ENCODE assay signal across 17 cellular contexts in genomic region chr3:123272547-123272946, GRCh38.
DNase-seq lines count a peak whose midpoint lies in the region; ATAC-seq, FAIRE-seq and TF ChIP-seq lines count a peak whose summit lies in the region.
"Had no signal": no experiment of that assay in that cellular context is flagged by ENCODE, and none has a peak within 500 bp of the region (broad histone marks: within the 10 kb centered on the region; RNA-seq: fewer than 3 reads in every experiment).

No MANE protein-coding gene starts in this region.

- peaks cover 11% of the 10 kb centered on the region for H3K36me3 Mint-ChIP-seq in activated CD4-positive, alpha-beta T cell treated with anti-CD3 and anti-CD28 coated beads for 36 hours (ENCODE audit: low read depth)

- H3K4me3 Mint-ChIP-seq in activated CD4-positive, alpha-beta T cell treated with anti-CD3 and anti-CD28 coated beads for 36 hours = no peak overlapping the region
- H3K4me3 Mint-ChIP-seq: activated naive CD8-positive, alpha-beta T cell had no signal

- H3K4me1 ChIP-seq in keratinocyte (ENCODE audit: control insufficient read depth, extremely low read depth, insufficient read depth, low read length) = peaks cover 14% of the 10 kb centered on the region
- H3K4me1 ChIP-seq: sigmoid colon had no signal

- no peak overlapping the region for H2AFZ ChIP-seq in keratinocyte (ENCODE audit: control insufficient read depth, low read length)

- in situ Hi-C loops in ACHN (cut with HindIII; ENCODE audit: low pct_ligation_motif_present, low pct_unique_long_range_greater_than_20kb, low sequenced_read_pairs) = no loop called here

- H3K27ac ChIP-seq in keratinocyte (ENCODE audit: control insufficient read depth, insufficient read depth, low read length) = peak overlapping the region; percentile 66

- H3K79me2 ChIP-seq in keratinocyte (ENCODE audit: control insufficient read depth, insufficient read depth, low read length) = no peaks in the 10 kb centered on the region

- DNase-seq in ACHN (peak; percentile 12), M059J (ENCODE audit: low read depth) (peak; percentile 50), bronchial epithelial cell (ENCODE audit: low read depth) (peak; percentile 58), keratinocyte (ENCODE audit: low read depth, low spot score) (no peak), NCI-H748 (lab: John Stamatoyannopoulos, UW; ENCODE audit: unreplicated experiment) (no peak), NAMALWA (ENCODE audit: low spot score) (no peak), NCI-H2171 (lab: John Stamatoyannopoulos, UW) (no peak)
- no peak for DNase-seq in activated CD4-positive, alpha-beta T cell treated with anti-CD3 and anti-CD28 coated beads for 36 hours
- DNase-seq: activated CD4-positive, alpha-beta T cell treated with anti-CD3 and anti-CD28 coated beads for 1 hour; Calu3; NCI-H1694; NCI-H524 treated with DMSO at 0.1 percent for 48 hours; sigmoid colon; stimulated activated naive CD4-positive, alpha-beta T cell had no signal

- H3K27me3 ChIP-seq in bronchial epithelial cell (ENCODE audit: control insufficient read depth, insufficient read depth, low read length) (no peaks in the 10 kb centered on the region), keratinocyte (ENCODE audit: control insufficient read depth, extremely low read depth, insufficient read depth, low read length) (no peaks in the 10 kb centered on the region)
- H3K27me3 ChIP-seq: sigmoid colon had no signal

- dilution Hi-C loops in keratinocyte (cut with MboI; ENCODE audit: extremely low pct_ligation_motif_present, low sequenced_read_pairs) = no loop called here

- no peaks in the 10 kb centered on the region for H3K4me1 Mint-ChIP-seq in activated CD4-positive, alpha-beta T cell treated with anti-CD3 and anti-CD28 coated beads for 36 hours

- no peak overlapping the region for H3K4me3 ChIP-seq in bronchial epithelial cell (ENCODE audit: low read depth, low read length)
- H3K4me3 ChIP-seq in keratinocyte (ENCODE audit: control insufficient read depth in 2 of 3, extremely low read depth in 1 of 3, insufficient read depth in 2 of 3, low read depth in 1 of 3, low read length in 3 of 3) = no peak overlapping the region
- H3K4me3 ChIP-seq: lung, sigmoid colon had no signal

- H3K9ac ChIP-seq in keratinocyte (ENCODE audit: control insufficient read depth, extremely low read depth, insufficient read depth, low read length) = no peak overlapping the region

- H3K27me3 Mint-ChIP-seq in activated CD4-positive, alpha-beta T cell treated with anti-CD3 and anti-CD28 coated beads for 36 hours = no peaks in the 10 kb centered on the region
- H3K27me3 Mint-ChIP-seq: activated naive CD8-positive, alpha-beta T cell had no signal

- no peak overlapping the region for H3K27ac Mint-ChIP-seq in activated CD4-positive, alpha-beta T cell treated with anti-CD3 and anti-CD28 coated beads for 36 hours
- H3K27ac Mint-ChIP-seq: activated naive CD8-positive, alpha-beta T cell had no signal

- H3K36me3 ChIP-seq in bronchial epithelial cell (ENCODE audit: control insufficient read depth, insufficient read depth, low read length) = peaks cover 2% of the 10 kb centered on the region
- peaks cover 0 to 4% of the 10 kb centered on the region in 2 experiments for H3K36me3 ChIP-seq in keratinocyte (ENCODE audit: control insufficient read depth in 2 of 2, extremely low read depth in 1 of 2, insufficient read depth in 2 of 2, low read length in 2 of 2)

- POLR2A ChIA-PET in activated CD4-positive, alpha-beta T cell treated with anti-CD3 and anti-CD28 coated beads for 36 hours (lab: Charles Lee) = no interaction called here

- no peak for TF ChIP-seq CTCF in bronchial epithelial cell (IDR thresholded peaks at IDR 0.05; ENCODE audit: insufficient read depth, low read length, severe bottlenecking)
- no peak for TF ChIP-seq CTCF in keratinocyte (optimal IDR thresholded peaks at IDR 0.05 in 1 of 3, IDR thresholded peaks at IDR 0.05 in 1 of 3, conservative IDR thresholded peaks at IDR 0.05 in 1 of 3; ENCODE audit: extremely low read depth in 1 of 3, insufficient read depth in 2 of 3, low read length in 3 of 3)

- no peaks in the 10 kb centered on the region for H3K9me3 ChIP-seq in keratinocyte (ENCODE audit: control insufficient read depth, low read depth, low read length)
- H3K9me3 ChIP-seq: sigmoid colon had no signal

- H4K20me1 ChIP-seq in keratinocyte (ENCODE audit: control insufficient read depth, extremely low read depth, insufficient read depth, low read length) = no peaks in the 10 kb centered on the region

- no peak for FAIRE-seq in bronchial epithelial cell (lab: Jason Lieb, UNC)
- peak; percentile 29 for FAIRE-seq in keratinocyte (lab: Jason Lieb, UNC)

- ATAC-seq in activated CD4-positive, alpha-beta T cell treated with anti-CD3 and anti-CD28 coated beads for 36 hours = no peak
- ATAC-seq: HCT116 had no signal

- no peaks in the 10 kb centered on the region for H3K9me3 Mint-ChIP-seq in activated CD4-positive, alpha-beta T cell treated with anti-CD3 and anti-CD28 coated beads for 36 hours (ENCODE audit: low read depth)

- H3K9me1 ChIP-seq in keratinocyte (ENCODE audit: control insufficient read depth, extremely low read depth, insufficient read depth, low read length) = no peaks in the 10 kb centered on the region

- intact Hi-C loops in activated CD4-positive, alpha-beta T cell treated with anti-CD3 and anti-CD28 coated beads for 36 hours (cut with DNase I, micrococcal nuclease) = loop anchor here in 1 of 2 experiments (5.0 kb wide), 1 partner anchor 600 kb away; no protein-coding TSS in a partner anchor

- CTCF ChIA-PET in activated CD4-positive, alpha-beta T cell treated with anti-CD3 and anti-CD28 coated beads for 36 hours (lab: Charles Lee) = interaction anchor here (1.5 kb wide), 1 partner anchor 11 kb away, joined by 3 read pairs; no protein-coding TSS in a partner anchor

- no peak overlapping the region for H3K4me2 ChIP-seq in keratinocyte (ENCODE audit: control insufficient read depth, extremely low read depth, insufficient read depth, low read depth, low read length)

Comparison
In these comparisons a context has a peak if more than half of its experiments do, and no peak if none do; other contexts are left out.
1. DNase-seq: peak in ACHN (single experiment), M059J (single experiment) and bronchial epithelial cell (single experiment); none in keratinocyte (single experiment), activated CD4-positive, alpha-beta T cell treated with anti-CD3 and anti-CD28 coated beads for 36 hours (single experiment), NCI-H748 (single experiment), NAMALWA (single experiment) and NCI-H2171 (single experiment).